Comparison of ENCODE assay signal across 1 cellular context in the genomic region with DNA sequence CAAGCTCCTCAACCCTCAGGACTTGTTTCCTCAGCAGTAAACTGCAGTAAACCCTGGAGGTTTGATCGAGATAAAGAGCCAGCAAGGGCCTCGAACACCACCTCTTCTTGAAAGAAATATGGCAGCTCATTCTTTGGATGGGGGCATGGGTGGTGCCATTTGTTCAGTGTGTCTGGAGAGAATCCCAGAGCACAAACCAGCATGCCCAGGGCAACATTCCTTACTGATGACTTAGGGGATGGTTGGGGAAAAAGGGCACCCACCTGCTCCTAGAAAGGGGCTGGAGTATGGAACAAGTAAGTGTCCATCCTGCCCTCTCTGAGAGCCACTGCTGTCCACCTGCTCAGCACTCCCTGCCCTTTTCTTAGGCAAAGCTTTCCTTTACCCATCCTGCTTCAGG.
TF ChIP-seq lines count a peak whose summit lies in the region.

No MANE protein-coding gene starts in this region.

TF ChIP-seq in Ishikawa, 13 proteins besides CTCF, POLR2A, EP300 and RAD21:
- TF ChIP-seq YY1 (IDR thresholded peaks at IDR 0.05; ENCODE audit: low read depth): 0 out of 2 replicates have a peak, but pooled peaks have one; percentile 15
- TF ChIP-seq TEAD4 (IDR thresholded peaks at IDR 0.05): no peak
